In the genomic region with DNA sequence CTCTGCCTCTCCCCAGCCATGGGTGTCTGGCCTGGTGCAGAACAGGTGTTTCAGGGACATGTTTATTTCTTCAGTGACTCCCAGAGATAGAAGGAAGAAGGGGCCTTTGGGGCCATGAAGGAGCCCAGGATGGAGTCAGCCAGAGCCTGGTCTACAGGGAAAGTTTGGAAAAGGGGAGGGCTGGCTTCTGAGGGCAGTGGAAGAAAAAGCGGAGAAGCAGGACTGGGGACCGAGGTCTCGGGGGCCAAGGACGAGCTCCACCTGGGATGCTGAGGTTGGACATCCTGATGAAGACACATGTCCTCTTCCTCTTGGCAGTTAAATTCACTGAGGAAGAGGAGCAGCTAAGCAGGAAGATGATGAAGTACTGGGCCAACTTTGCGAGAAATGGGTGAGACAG, we compare ENCODE assay signal across 1 cellular context.
TF ChIP-seq lines count a peak whose summit lies in the region.

No MANE protein-coding gene starts in this region.

TF ChIP-seq in IMR-90, 13 proteins besides CTCF, POLR2A, EP300 and RAD21:
- TF ChIP-seq MAFK (IDR thresholded peaks at IDR 0.05; ENCODE audit: low read depth, low read length): no peak
- no peak for TF ChIP-seq MAZ (IDR thresholded peaks at IDR 0.05; ENCODE audit: borderline replicate concordance, low read depth, low read length)
- no peak for TF ChIP-seq CEBPB (IDR thresholded peaks at IDR 0.05; ENCODE audit: low read depth, low read length)
- TF ChIP-seq MXI1 (IDR thresholded peaks at IDR 0.05; ENCODE audit: borderline replicate concordance, low read depth, low read length): no peak
